ENCODE assay signal across 8 cellular contexts in genomic region chr19:13022859-13023636, GRCh38. TPM values are rescaled to one million over a fixed set of nuclear protein-coding genes. Genes with fewer than 3 reads are reported as not detected.
DNase-seq lines count a peak whose midpoint lies in the region; ATAC-seq and TF ChIP-seq lines count a peak whose summit lies in the region.

No MANE protein-coding gene starts in this region.

- in situ Hi-C loops in GM13976 (cut with MboI; ENCODE audit: low sequenced_read_pairs, unreplicated experiment): no loop called here

- H3K4me1 Mint-ChIP-seq in brain: peaks cover 78% of the 10 kb centered on the region

- ATAC-seq in GM21717 (IDR thresholded peaks at IDR 0.05; ENCODE audit: unreplicated experiment): no peak

- CTCF ChIA-PET in AG04450 (lab: Charles Lee): interaction anchor here (0.7 to 3.5 kb wide), 7 partner anchors 11 to 71 kb away, joined by 3 to 20 read pairs (median 5); no protein-coding TSS in a partner anchor

- DNase-seq in AG04450 (ENCODE audit: low read depth, low spot score): peak; percentile 92
- peak; percentile 77 for DNase-seq in GM13976 (ENCODE audit: low spot score)
- peak; percentile 53 for DNase-seq in NCI-H526 treated with DMSO at 0.1 percent for 48 hours (lab: John Stamatoyannopoulos, UW)
- no peak for DNase-seq in NCI-H2081 treated with DMSO at 0.1 percent for 48 hours (lab: John Stamatoyannopoulos, UW)

- POLR2A ChIA-PET in AG04450 (lab: Yijun Ruan, JAX): interaction anchor here (0.6 to 3.1 kb wide), 18 partner anchors 9 to 133 kb away, joined by 3 to 20 read pairs (median 4); partner anchors contain the start of gene CALR

- H3K9me3 ChIP-seq in AG04450 (ENCODE audit: control insufficient read depth, insufficient read depth, low read length): no peaks in the 10 kb centered on the region; the same call in 1 of the 2 replicates
- H3K9me3 ChIP-seq in iPS-18c (ENCODE audit: control insufficient read depth, insufficient read depth, low read length): no peaks in the 10 kb centered on the region

- peak overlapping the region; percentile 99 for H3K27ac ChIP-seq in AG04450 (ENCODE audit: low read depth, low read length)
- peak overlapping the region in 20 of 21 experiments; percentile 64 to 97 (median 91) for H3K27ac ChIP-seq in skin epidermis

- H3K4me3 ChIP-seq in AG04450 (ENCODE audit: low read depth, low read length): peak overlapping the region; percentile 65
- peak overlapping the region; percentile 28; the same call in 1 of the 2 replicates for H3K4me3 ChIP-seq in iPS-18c (ENCODE audit: insufficient read depth, low read depth, low read length)
- peak overlapping the region; percentile 14 to 44 (median 25) for H3K4me3 ChIP-seq in skin epidermis

- H3K27me3 ChIP-seq in AG04450 (ENCODE audit: control insufficient read depth, insufficient read depth, low read length): no peaks in the 10 kb centered on the region

- H3K36me3 Mint-ChIP-seq in brain: peaks cover 20% of the 10 kb centered on the region

- peak overlapping the region in 4 of 5 experiments; percentile 92 to 98 (median 97) for H3K27ac Mint-ChIP-seq in brain

- TF ChIP-seq CTCF in AG04450 (IDR thresholded peaks at IDR 0.05; ENCODE audit: low read depth, low read length) (no peak), GM13976 (IDR thresholded peaks at IDR 0.05; ENCODE audit: borderline replicate concordance, control extremely low read depth, extremely low read depth, insufficient read depth, missing control alignments) (no peak), brain (conservative IDR thresholded peaks at IDR 0.05) (no peak)

- peaks cover 100% of the 10 kb centered on the region for H3K27me3 Mint-ChIP-seq in brain

- peak overlapping the region; percentile 64 to 95 (median 89) for H3K4me3 Mint-ChIP-seq in brain

- H3K9me3 Mint-ChIP-seq in brain: peaks cover 0 to 11% (median 7%) of the 10 kb centered on the region in 5 experiments

RNA-seq across cellular contexts. Expression of gene NFIX, which starts 27.8 kb away (rescaled TPM):
- polyA plus RNA-seq in AG04450 (2011; rRNA removed) (15.1 and 22.3 TPM in 2 replicates), brain (ENCODE audit: insufficient read depth, low read depth, low replicate concordance) (239 TPM)
- polyA minus RNA-seq in AG04450 (2011; rRNA and poly(A)+ RNA removed): 32.8 and 33.9 TPM in 2 replicates

RNA-seq across cellular contexts. Expression of gene DAND5, which starts 53.7 kb away (rescaled TPM):
- not detected in 2 replicates for polyA plus RNA-seq in AG04450 (2011; rRNA removed)
- not detected in 2 replicates for polyA minus RNA-seq in AG04450 (2011; rRNA and poly(A)+ RNA removed)
- polyA plus RNA-seq in brain (ENCODE audit: insufficient read depth, low read depth, low replicate concordance): 0.56 TPM

Comparison
In these comparisons a context has a peak if more than half of its experiments do, and no peak if none do; other contexts are left out.
1. RNA of gene NFIX, which starts 27.8 kb away (polyA plus RNA-seq): 239 TPM in brain (single experiment); 15.1 to 22.3 TPM in AG04450; every median in the first group is over 10 times any median in the second.
2. Peak in every context shown above with its lines, with median percentiles within 50 percentile points of each other: H3K4me3 ChIP-seq.